ENCODE assay signal across 31 cellular contexts in the genomic region with DNA sequence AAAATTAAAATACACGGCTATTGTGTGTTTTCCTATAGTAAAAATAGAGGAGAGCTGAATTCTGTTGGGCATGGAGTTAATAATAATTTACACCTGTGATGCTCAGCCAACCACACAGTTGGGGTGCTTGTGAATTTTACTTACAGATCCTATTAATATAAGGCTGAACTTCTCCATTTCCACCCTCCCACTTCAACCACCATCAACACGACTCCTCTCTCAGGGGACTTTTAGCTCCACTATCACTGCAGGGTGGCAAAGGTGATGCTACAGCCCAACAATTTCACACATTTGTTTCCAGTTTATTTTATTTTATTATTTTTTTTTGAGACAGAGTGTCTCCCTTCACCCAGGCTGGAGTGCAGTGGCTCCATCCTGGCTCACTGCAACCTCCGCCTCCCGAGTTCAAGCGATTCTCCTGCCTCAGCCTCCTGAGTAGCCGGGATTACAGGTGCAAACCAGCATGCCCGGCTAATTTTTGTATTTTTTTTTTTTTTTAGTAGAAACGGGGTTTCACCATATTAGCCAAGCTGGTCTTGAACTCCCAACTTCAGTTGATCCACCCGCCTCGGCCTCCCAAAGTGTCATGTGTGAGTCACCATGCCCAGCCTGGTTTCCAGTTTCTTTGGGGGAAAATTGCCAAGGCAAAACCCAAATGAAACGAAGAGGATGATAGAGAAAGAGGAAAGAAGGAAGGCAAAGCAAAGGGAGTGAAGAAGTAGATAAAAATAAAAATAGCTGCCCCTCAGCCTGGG. TPM values are rescaled to one million over a fixed set of nuclear protein-coding genes. Genes with fewer than 3 reads are reported as not detected.
DNase-seq lines count a peak whose midpoint lies in the region; ATAC-seq, FAIRE-seq and TF ChIP-seq lines count a peak whose summit lies in the region.
"Had no signal": no experiment of that assay in that cellular context is flagged by ENCODE, and none has a peak within 500 bp of the region (broad histone marks: within the 10 kb centered on the region; RNA-seq: fewer than 3 reads in every experiment).

No MANE protein-coding gene starts in this region.

- intact Hi-C loops in activated B cell treated with CpG ODN at 0.5 μM for 24 hours (cut with micrococcal nuclease) = no loop called here
- intact Hi-C loops in naive thymus-derived CD4-positive, alpha-beta T cell (cut with micrococcal nuclease) = no loop called here
- intact Hi-C loops in thyroid gland (cut with DNase I) = no loop called here

- no peaks in the 10 kb centered on the region for H3K79me2 ChIP-seq in Karpas-422 (ENCODE audit: low read length)

- H3K27me3 ChIP-seq in Karpas-422 (ENCODE audit: low read length) = no peaks in the 10 kb centered on the region
- H3K27me3 ChIP-seq in naive thymus-derived CD4-positive, alpha-beta T cell (ENCODE audit: control insufficient read depth in 2 of 2, insufficient read depth in 2 of 2, low read length in 2 of 2) = no peaks in the 10 kb centered on the region
- no peaks in the 10 kb centered on the region for H3K27me3 ChIP-seq in thyroid gland
- H3K27me3 ChIP-seq: right atrium auricular region had no signal

- CTCF ChIA-PET in activated B cell treated with CpG ODN at 0.5 μM for 24 hours (lab: Charles Lee) = interaction anchor here (1.0 kb wide), 1 partner anchor 28 kb away, joined by 3 read pairs; no protein-coding TSS in a partner anchor
- CTCF ChIA-PET in naive thymus-derived CD4-positive, alpha-beta T cell (lab: Charles Lee) = no interaction called here

- TF ChIP-seq CTCF in activated B cell treated with CpG ODN at 0.5 μM for 24 hours (IDR thresholded peaks at IDR 0.05) (no peak), thyroid gland (IDR thresholded peaks at IDR 0.05) (no peak)

- DNase-seq in GM18507 (ENCODE audit: extremely low spot score, insufficient read length, low read depth) = no peak
- DNase-seq in Karpas-422 = peak; percentile 84
- no peak for DNase-seq in activated B cell treated with CpG ODN at 0.5 μM for 24 hours
- DNase-seq in naive thymus-derived CD4-positive, alpha-beta T cell = no peak
- no peak for DNase-seq in activated naive CD8-positive, alpha-beta T cell treated with anti-CD3 and anti-CD28 coated beads for 36 hours
- no peak for DNase-seq in thyroid gland
- DNase-seq: activated CD4-positive, alpha-beta T cell treated with anti-CD3 and anti-CD28 coated beads for 48 hours; activated effector memory CD4-positive, alpha-beta T cell treated with anti-CD3 and anti-CD28 coated beads, Interleukin-2, amount 50 U/mL, for 16 hours; activated naive CD8-positive, alpha-beta T cell treated with anti-CD3 and anti-CD28 coated beads, Interleukin-2, amount 10 ng/mL, durations not matched to agents 7 days and 5 days; activated T-cell treated with anti-CD3 and anti-CD28 coated beads, Interleukin-2, amount 50 U/mL, for 1 hour; aorta; Caco-2; effector CD8-positive, alpha-beta T cell; GF-D8; HCEC 1CT; mesenchymal stem cell; NCI-H1105; NCI-H1930; NCI-H2171 treated with DMSO at 0.1 percent for 48 hours; NCI-H524; posterior cingulate gyrus; Right ventricle myocardium superior; small intestine; stimulated activated naive CD8-positive, alpha-beta T cell treated with anti-CD3 and anti-CD28 coated beads, Interleukin-15, Interleukin-2, amounts not matched to agents 100 U/mL and 50 U/mL, for 24 hours; WERI-Rb-1 had no signal

- no peaks in the 10 kb centered on the region for H3K36me3 Mint-ChIP-seq in activated B cell treated with CpG ODN at 0.5 μM for 24 hours (ENCODE audit: low read depth)
- peaks cover 0 to 2% (median 0%) of the 10 kb centered on the region in 5 donors for H3K36me3 Mint-ChIP-seq in naive thymus-derived CD4-positive, alpha-beta T cell
- H3K36me3 Mint-ChIP-seq in activated naive CD8-positive, alpha-beta T cell treated with anti-CD3 and anti-CD28 coated beads for 36 hours = no peaks in the 10 kb centered on the region
- H3K36me3 Mint-ChIP-seq: activated naive CD8-positive, alpha-beta T cell treated with anti-CD3 and anti-CD28 coated beads, Interleukin-2, amount 10 ng/mL, durations not matched to agents 7 days and 5 days had no signal

- H3K9ac ChIP-seq in Karpas-422 (ENCODE audit: low read length) = peak overlapping the region; percentile 63

- POLR2A ChIA-PET in activated B cell treated with CpG ODN at 0.5 μM for 24 hours (lab: Charles Lee) = interaction anchor here (0.6 to 1.7 kb wide), 8 partner anchors 9 to 218 kb away, joined by 3 to 5 read pairs (median 4); a partner anchor contains a TSS
- POLR2A ChIA-PET in naive thymus-derived CD4-positive, alpha-beta T cell (lab: Charles Lee) = no interaction called here

- H3K4me1 Mint-ChIP-seq in activated B cell treated with CpG ODN at 0.5 μM for 24 hours = peaks cover 33% of the 10 kb centered on the region
- H3K4me1 Mint-ChIP-seq in naive thymus-derived CD4-positive, alpha-beta T cell = peaks cover 0 to 5% (median 0%) of the 10 kb centered on the region in 7 donors
- no peaks in the 10 kb centered on the region for H3K4me1 Mint-ChIP-seq in activated naive CD8-positive, alpha-beta T cell treated with anti-CD3 and anti-CD28 coated beads for 36 hours
- H3K4me1 Mint-ChIP-seq: activated naive CD8-positive, alpha-beta T cell treated with anti-CD3 and anti-CD28 coated beads, Interleukin-2, amount 10 ng/mL, durations not matched to agents 7 days and 5 days had no signal

- no peaks in the 10 kb centered on the region for H3K36me3 ChIP-seq in Karpas-422 (ENCODE audit: insufficient read depth, low read length)
- no peaks in the 10 kb centered on the region for H3K36me3 ChIP-seq in naive thymus-derived CD4-positive, alpha-beta T cell (ENCODE audit: control insufficient read depth in 2 of 3, insufficient read depth in 3 of 3, low read length in 3 of 3)
- no peaks in the 10 kb centered on the region for H3K36me3 ChIP-seq in thyroid gland
- H3K36me3 ChIP-seq: right atrium auricular region, WERI-Rb-1 had no signal

- H4K20me1 ChIP-seq in Karpas-422 (ENCODE audit: insufficient read depth, low read depth, low read length) = no peaks in the 10 kb centered on the region

- no peak overlapping the region for H3K27ac Mint-ChIP-seq in activated B cell treated with CpG ODN at 0.5 μM for 24 hours
- H3K27ac Mint-ChIP-seq in naive thymus-derived CD4-positive, alpha-beta T cell = no peak overlapping the region
- H3K27ac Mint-ChIP-seq in activated naive CD8-positive, alpha-beta T cell treated with anti-CD3 and anti-CD28 coated beads for 36 hours = no peak overlapping the region
- H3K27ac Mint-ChIP-seq: activated naive CD8-positive, alpha-beta T cell treated with anti-CD3 and anti-CD28 coated beads, Interleukin-2, amount 10 ng/mL, durations not matched to agents 7 days and 5 days had no signal

- H3K27me3 Mint-ChIP-seq in activated B cell treated with CpG ODN at 0.5 μM for 24 hours = no peaks in the 10 kb centered on the region
- H3K27me3 Mint-ChIP-seq in naive thymus-derived CD4-positive, alpha-beta T cell = peaks cover 0 to 13% (median 0%) of the 10 kb centered on the region in 5 donors
- H3K27me3 Mint-ChIP-seq in activated naive CD8-positive, alpha-beta T cell treated with anti-CD3 and anti-CD28 coated beads for 36 hours = no peaks in the 10 kb centered on the region

- no peaks in the 10 kb centered on the region for H3K9me3 ChIP-seq in Karpas-422 (ENCODE audit: low read length)
- no peaks in the 10 kb centered on the region for H3K9me3 ChIP-seq in naive thymus-derived CD4-positive, alpha-beta T cell (ENCODE audit: control insufficient read depth in 2 of 3, low read length in 3 of 3)
- no peaks in the 10 kb centered on the region for H3K9me3 ChIP-seq in thyroid gland
- H3K9me3 ChIP-seq: Caco-2, right atrium auricular region had no signal

- peak overlapping the region; percentile 97 for H3K27ac ChIP-seq in Karpas-422 (ENCODE audit: low read length)
- no peak overlapping the region for H3K27ac ChIP-seq in naive thymus-derived CD4-positive, alpha-beta T cell (ENCODE audit: low read depth, low read length)
- no peak overlapping the region for H3K27ac ChIP-seq in thyroid gland
- H3K27ac ChIP-seq: C4-2B, epithelial cell of prostate, right atrium auricular region, WERI-Rb-1 had no signal

- H3K4me3 ChIP-seq in Karpas-422 (ENCODE audit: low read length) (peak overlapping the region; percentile 25), thyroid gland (replicated peaks in 1 of 3) (no peak overlapping the region)
- H3K4me3 ChIP-seq in naive thymus-derived CD4-positive, alpha-beta T cell (ENCODE audit: low read length) = no peak overlapping the region
- H3K4me3 ChIP-seq: right atrium auricular region had no signal

- 91 to 93% methylated on average over 11 of the region's 11 CpGs for WGBS in thyroid gland, 2 donors

- H3K4me3 Mint-ChIP-seq in activated B cell treated with CpG ODN at 0.5 μM for 24 hours = no peak overlapping the region
- no peak overlapping the region for H3K4me3 Mint-ChIP-seq in naive thymus-derived CD4-positive, alpha-beta T cell
- H3K4me3 Mint-ChIP-seq in activated naive CD8-positive, alpha-beta T cell treated with anti-CD3 and anti-CD28 coated beads for 36 hours = no peak overlapping the region
- H3K4me3 Mint-ChIP-seq: activated naive CD8-positive, alpha-beta T cell treated with anti-CD3 and anti-CD28 coated beads, Interleukin-2, amount 10 ng/mL, durations not matched to agents 7 days and 5 days had no signal

- no peak for TF ChIP-seq POLR2A in thyroid gland (IDR thresholded peaks at IDR 0.05)

- H3K4me1 ChIP-seq in Karpas-422 (ENCODE audit: low read length) = peaks cover 73% of the 10 kb centered on the region
- no peaks in the 10 kb centered on the region for H3K4me1 ChIP-seq in naive thymus-derived CD4-positive, alpha-beta T cell (ENCODE audit: control insufficient read depth in 2 of 2, insufficient read depth in 2 of 2, low read length in 2 of 2)
- peaks cover 0 to under 1% of the 10 kb centered on the region in 2 donors for H3K4me1 ChIP-seq in thyroid gland

- ATAC-seq in activated B cell treated with CpG ODN at 0.5 μM for 24 hours (ENCODE audit: low read depth) = peak; percentile 73
- peak; percentile 49 for ATAC-seq in naive thymus-derived CD4-positive, alpha-beta T cell
- no peak for ATAC-seq in HG03045 (IDR thresholded peaks at IDR 0.05; ENCODE audit: unreplicated experiment)
- ATAC-seq in HG03139 (IDR thresholded peaks at IDR 0.05; ENCODE audit: unreplicated experiment) = no peak
- ATAC-seq: stimulated activated naive CD8-positive, alpha-beta T cell treated with anti-CD3 and anti-CD28 coated beads, Interleukin-15, Interleukin-2, amounts not matched to agents 100 U/mL and 50 U/mL, for 24 hours had no signal

- H3K9me3 Mint-ChIP-seq in activated B cell treated with CpG ODN at 0.5 μM for 24 hours = no peaks in the 10 kb centered on the region
- H3K9me3 Mint-ChIP-seq in naive thymus-derived CD4-positive, alpha-beta T cell = no peaks in the 10 kb centered on the region
- no peaks in the 10 kb centered on the region for H3K9me3 Mint-ChIP-seq in activated naive CD8-positive, alpha-beta T cell treated with anti-CD3 and anti-CD28 coated beads for 36 hours
- H3K9me3 Mint-ChIP-seq: activated naive CD8-positive, alpha-beta T cell treated with anti-CD3 and anti-CD28 coated beads, Interleukin-2, amount 10 ng/mL, durations not matched to agents 7 days and 5 days had no signal

- no peaks in the 10 kb centered on the region for H3K9me2 ChIP-seq in Karpas-422 (replicated peaks; ENCODE audit: insufficient read depth, low read length)

- FAIRE-seq in GM18507 (lab: Jason Lieb, UNC) = peak; percentile 9
- FAIRE-seq: colon, small intestine had no signal

- H3K4me2 ChIP-seq in Karpas-422 (ENCODE audit: low read depth, low read length, poor library complexity, severe bottlenecking) = peak overlapping the region; percentile 69

- H2AFZ ChIP-seq in Karpas-422 (ENCODE audit: low read length) = no peak overlapping the region

RNA-seq across cellular contexts. Expression of a gene that starts 57.9 kb away (rescaled TPM):
- 123 and 352 TPM in 2 replicates for total RNA-seq in Karpas-422 (2014; rRNA removed; shearing (Covaris generic); ENCODE audit: low replicate concordance)
- 70.8 and 75.8 TPM in 2 replicates for total RNA-seq in activated B cell treated with CpG ODN at 0.5 μM for 24 hours
- 100 to 1,000 TPM in 1 of 5 experiments, 10 to 100 TPM in 4; 74.1 to 102 (median 78.7) TPM for total RNA-seq in naive thymus-derived CD4-positive, alpha-beta T cell
- polyA plus RNA-seq in naive thymus-derived CD4-positive, alpha-beta T cell = 10 to 100 TPM; 29.8 to 30.2 TPM
- 10 to 100 TPM; 53.8 to 54.2 TPM for total RNA-seq in activated naive CD8-positive, alpha-beta T cell treated with anti-CD3 and anti-CD28 coated beads for 36 hours
- 10 to 100 TPM; 39.4 to 59.4 (median 49.9) TPM for total RNA-seq in thyroid gland

Comparison
In these comparisons a context has a peak if more than half of its experiments do, and no peak if none do; other contexts are left out.
1. ATAC-seq: peak in activated B cell treated with CpG ODN at 0.5 μM for 24 hours (single experiment) and naive thymus-derived CD4-positive, alpha-beta T cell (single experiment); none in HG03045 (single experiment) and HG03139 (single experiment).